In genomic region chr4:125315571-125316390, GRCh38 we compare ENCODE assay signal across 7 cellular contexts. TPM values are rescaled to one million over a fixed set of nuclear protein-coding genes. Genes with fewer than 3 reads are reported as not detected.
A peak's percentile ranks its signal among the peaks of the same experiment; 100 is the strongest.
DNase-seq lines count a peak whose midpoint lies in the region; ATAC-seq, FAIRE-seq and TF ChIP-seq lines count a peak whose summit lies in the region.

No MANE protein-coding gene starts in this region.

- H3K27me3 ChIP-seq in WERI-Rb-1 (ENCODE audit: insufficient read depth, low read depth, severe bottlenecking) (no peaks in the 10 kb centered on the region), esophagus (ENCODE audit: control insufficient read depth in 1 of 2, insufficient read depth in 2 of 2, low read length in 2 of 2) (peaks cover 0 to 3% of the 10 kb centered on the region in 2 donors), tibial nerve (no peaks in the 10 kb centered on the region)

- H3K9me3 ChIP-seq in WERI-Rb-1 (ENCODE audit: severe bottlenecking): no peaks in the 10 kb centered on the region
- H3K9me3 ChIP-seq in esophagus (ENCODE audit: control insufficient read depth in 2 of 2, insufficient read depth in 1 of 2, low read depth in 1 of 2, low read length in 1 of 2): peaks cover 3% of the 10 kb centered on the region in 2 donors
- no peaks in the 10 kb centered on the region for H3K9me3 ChIP-seq in tibial nerve

- no peak for TF ChIP-seq EP300 in tibial nerve (IDR thresholded peaks at IDR 0.05)

- TF ChIP-seq POLR2A in tibial nerve (IDR thresholded peaks at IDR 0.05) (no peak), H54 (IDR thresholded peaks at IDR 0.05; ENCODE audit: low read depth, low read length) (no peak)

- H3K4me1 ChIP-seq in esophagus (ENCODE audit: control insufficient read depth in 2 of 2, insufficient read depth in 2 of 2, low read length in 1 of 2) (peaks cover 14 to 17% of the 10 kb centered on the region in 2 donors), tibial nerve (peaks cover 0 to 28% (median 8%) of the 10 kb centered on the region in 4 donors)

- TF ChIP-seq CTCF in WERI-Rb-1 (IDR thresholded peaks at IDR 0.05; ENCODE audit: low read depth, low read length): peak; percentile 35; the same call in 1 of the 2 replicates
- peak in 1 of 5 experiments; percentile 22 for TF ChIP-seq CTCF in tibial nerve (IDR thresholded peaks at IDR 0.05)

- no peaks in the 10 kb centered on the region for H3K36me3 ChIP-seq in WERI-Rb-1
- no peaks in the 10 kb centered on the region for H3K36me3 ChIP-seq in esophagus (ENCODE audit: control insufficient read depth in 2 of 2, insufficient read depth in 2 of 2, low read length in 1 of 2)
- H3K36me3 ChIP-seq in tibial nerve: no peaks in the 10 kb centered on the region

- H3K27ac ChIP-seq in WERI-Rb-1 (no peak overlapping the region), esophagus (ENCODE audit: low read depth in 2 of 2, low read length in 1 of 2) (peak overlapping the region; percentile 81 to 91), tibial nerve (peak overlapping the region; percentile 81 to 95 (median 87))

- peak overlapping the region; percentile 89 for H3K4me3 ChIP-seq in WERI-Rb-1 (ENCODE audit: low read depth, low read length)
- H3K4me3 ChIP-seq in esophagus (ENCODE audit: low read depth in 1 of 2, low read length in 2 of 2): peak overlapping the region; percentile 73 to 87
- peak overlapping the region; percentile 59 to 92 (median 81) for H3K4me3 ChIP-seq in tibial nerve

- WGBS in esophagus, 2 donors: 1 to 3% methylated on average over 51 of the region's 51 CpGs
- 0 to 1% methylated on average over 47 to 49 of the region's 51 CpGs for WGBS in tibial nerve, 2 donors

- DNase-seq in EL: peak; percentile 53
- DNase-seq in WERI-Rb-1: peak; percentile 60
- peak; percentile 36 for DNase-seq in middle frontal gyrus (ENCODE audit: extremely low spot score, low spot score)
- peak in 1 of 2 donors; percentile 14 for DNase-seq in tibial nerve (ENCODE audit: low spot score in 2 of 2)
- no peak for DNase-seq in H54 (ENCODE audit: insufficient read length, low spot score)

- peak; percentile 24 for ATAC-seq in HG03432 (IDR thresholded peaks at IDR 0.05; ENCODE audit: unreplicated experiment)

- FAIRE-seq in H54 (lab: Jason Lieb, UNC): no peak

RNA-seq across cellular contexts. Expression of gene FAT4, which starts 1.0 kb away (rescaled TPM):
- under 1 TPM; 0.35 to 0.48 TPM for polyA plus RNA-seq in esophagus
- total RNA-seq in tibial nerve: 10 to 100 TPM; 12.3 to 22.7 (median 18.4) TPM
